ENCODE assay signal across 11 cellular contexts in the genomic region with DNA sequence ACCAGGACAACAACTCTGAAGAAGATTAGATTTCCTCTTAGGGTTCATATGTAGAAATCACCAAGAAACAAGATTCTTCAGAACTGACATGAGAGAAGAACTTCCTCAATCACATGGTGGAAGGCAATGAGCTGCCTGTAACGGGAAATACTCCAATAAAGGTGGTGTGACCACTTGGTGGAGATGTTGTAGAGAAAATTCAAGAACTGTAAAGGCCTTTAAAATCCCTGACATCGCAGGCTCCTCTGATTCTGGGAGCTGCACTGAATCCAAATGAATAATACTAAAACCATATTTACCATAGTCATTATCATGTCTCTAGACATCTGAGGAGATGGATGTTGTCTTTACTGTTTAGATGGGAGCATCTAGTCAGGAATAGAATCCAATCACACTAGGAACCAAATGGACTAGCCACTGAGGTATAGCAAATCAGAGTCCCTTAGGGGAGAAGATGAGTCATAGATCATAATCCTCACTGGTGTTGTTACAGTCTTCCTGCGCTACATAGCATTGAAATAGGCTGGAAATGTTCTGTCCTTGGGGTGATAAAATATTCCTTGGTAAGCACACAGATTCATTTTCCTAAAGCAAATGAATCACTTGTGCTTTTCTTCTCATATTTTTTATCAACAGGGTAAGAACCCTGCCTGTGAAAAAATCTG.
A peak's percentile ranks its signal among the peaks of the same experiment; 100 is the strongest.
DNase-seq lines count a peak whose midpoint lies in the region; ATAC-seq and TF ChIP-seq lines count a peak whose summit lies in the region.
"Had no signal": no experiment of that assay in that cellular context is flagged by ENCODE, and none has a peak within 500 bp of the region (broad histone marks: within the 10 kb centered on the region; RNA-seq: fewer than 3 reads in every experiment).

No MANE protein-coding gene starts in this region.

- H3K9ac ChIP-seq in H9 (ENCODE audit: extremely low read depth, insufficient read length, low read length) (no peak overlapping the region), mesenchymal stem cell (ENCODE audit: low read length) (no peak overlapping the region)

- no peak overlapping the region for H2BK20ac ChIP-seq in H9 (ENCODE audit: low read depth, low read length, poor library complexity, severe bottlenecking)

- no peak overlapping the region for H3K23ac ChIP-seq in H9 (ENCODE audit: insufficient read length, low read depth, low read length)
- no peak overlapping the region for H3K23ac ChIP-seq in mesenchymal stem cell (ENCODE audit: low read length in 2 of 2)

- H2BK12ac ChIP-seq in H9 (ENCODE audit: insufficient read length, low read depth, low read length) (no peak overlapping the region), mesenchymal stem cell (ENCODE audit: low read length in 2 of 2) (no peak overlapping the region)

- H4K20me1 ChIP-seq in H9 (ENCODE audit: control insufficient read depth, insufficient read depth, insufficient read length), result no peaks in the 10 kb centered on the region

- H3K27me3 ChIP-seq in H9 (ENCODE audit: insufficient read depth, low read length) (no peaks in the 10 kb centered on the region), Peyer's patch (no peaks in the 10 kb centered on the region), mesenchymal stem cell (ENCODE audit: control insufficient read depth in 1 of 2, insufficient read depth in 1 of 2, low read length in 2 of 2) (no peaks in the 10 kb centered on the region)
- H3K27me3 ChIP-seq: esophagus muscularis mucosa had no signal

- no peak overlapping the region for H3T11ph ChIP-seq in H9 (ENCODE audit: low read length)

- H3K4me1 Mint-ChIP-seq in H9, result no peaks in the 10 kb centered on the region

- ATAC-seq in HG03439 (IDR thresholded peaks at IDR 0.05; ENCODE audit: unreplicated experiment), result no peak

- no peak overlapping the region for H3K18ac ChIP-seq in H9 (ENCODE audit: insufficient read length, low read depth, low read length)
- no peak overlapping the region for H3K18ac ChIP-seq in mesenchymal stem cell (ENCODE audit: low read depth in 1 of 2, low read length in 2 of 2)

- no peaks in the 10 kb centered on the region for H3K9me3 Mint-ChIP-seq in H9

- peak; percentile 50; the same call in 2 of the 3 replicates for TF ChIP-seq CTCF in H9 (conservative IDR thresholded peaks at IDR 0.05)
- no peak for TF ChIP-seq CTCF in choroid plexus epithelial cell (conservative IDR thresholded peaks at IDR 0.05; ENCODE audit: low read depth, low read length)
- TF ChIP-seq CTCF in Peyer's patch (IDR thresholded peaks at IDR 0.05), result peak in 3 of 6 experiments; percentile 20 to 29 (median 28)
- no peak for TF ChIP-seq CTCF in foreskin fibroblast (IDR thresholded peaks at IDR 0.05; ENCODE audit: low read depth, low read length)

- no peaks in the 10 kb centered on the region for H3K23me2 ChIP-seq in H9 (ENCODE audit: insufficient read length, low read depth, low read length, poor library complexity, severe bottlenecking)

- H3K36me3 Mint-ChIP-seq in H9 (ENCODE audit: insufficient read depth in 1 of 3, low read depth in 3 of 3), result no peaks in the 10 kb centered on the region

- DNase-seq in H9 (no peak), NCI-H226 (peak; percentile 6), choroid plexus epithelial cell (ENCODE audit: low read depth) (peak; percentile 10), midbrain (lab: John Stamatoyannopoulos, UW) (peak; percentile 9), Peyer's patch (no peak), foreskin fibroblast (no peak), mesenchymal stem cell (no peak)
- DNase-seq: NCI-H2227 treated with DMSO at 0.1 percent for 48 hours, posterior cingulate gyrus had no signal

- H4K8ac ChIP-seq in H9 (replicated peaks; ENCODE audit: insufficient read length, low read depth, low read length), result no peak overlapping the region
- H4K8ac ChIP-seq in mesenchymal stem cell (ENCODE audit: low read length), result no peak overlapping the region

- no peak overlapping the region for H3K4me3 ChIP-seq in choroid plexus epithelial cell (ENCODE audit: low read depth, low read length)
- H3K4me3 ChIP-seq in Peyer's patch, result no peak overlapping the region
- H3K4me3 ChIP-seq in foreskin fibroblast (ENCODE audit: low read depth in 1 of 2, low read length in 2 of 2), result no peak overlapping the region
- no peak overlapping the region for H3K4me3 ChIP-seq in mesenchymal stem cell (ENCODE audit: insufficient read depth in 1 of 2, low read depth in 1 of 2, low read length in 2 of 2)
- H3K4me3 ChIP-seq: esophagus muscularis mucosa had no signal

- H3K27ac ChIP-seq in H9 (ENCODE audit: insufficient read length, low read depth, low read length), result no peak overlapping the region
- no peak overlapping the region for H3K27ac ChIP-seq in Peyer's patch
- H3K27ac ChIP-seq in mesenchymal stem cell (ENCODE audit: low read length, poor library complexity, severe bottlenecking), result no peak overlapping the region
- H3K27ac ChIP-seq: esophagus muscularis mucosa had no signal

- H4K5ac ChIP-seq in H9 (ENCODE audit: insufficient read length, low read depth, low read length), result no peak overlapping the region

- no peak overlapping the region for H3K4me3 Mint-ChIP-seq in H9

- no peak overlapping the region for H3K4me2 ChIP-seq in H9 (ENCODE audit: insufficient read depth, insufficient read length, low read length)
- H3K4me2 ChIP-seq in mesenchymal stem cell (ENCODE audit: low read length, poor library complexity, severe bottlenecking), result no peak overlapping the region

- no peak overlapping the region for H3K4ac ChIP-seq in H9 (ENCODE audit: low read depth, low read length)
- no peak overlapping the region for H3K4ac ChIP-seq in mesenchymal stem cell (ENCODE audit: low read depth in 1 of 2, low read length in 2 of 2)

- H2AK5ac ChIP-seq in H9 (ENCODE audit: insufficient read length, low read length) (no peak overlapping the region), mesenchymal stem cell (ENCODE audit: low read length, severe bottlenecking) (no peak overlapping the region)

- H2BK120ac ChIP-seq in H9 (ENCODE audit: low read depth, low read length, poor library complexity, severe bottlenecking), result no peak overlapping the region
- H2BK120ac ChIP-seq in mesenchymal stem cell (ENCODE audit: low read depth, low read length), result no peak overlapping the region

- H3K56ac ChIP-seq in H9 (ENCODE audit: insufficient read length, low read depth, low read length), result no peak overlapping the region

- H3K14ac ChIP-seq in H9 (ENCODE audit: insufficient read depth, low read length) (no peak overlapping the region), mesenchymal stem cell (ENCODE audit: low read length in 2 of 2) (no peak overlapping the region)

- no peaks in the 10 kb centered on the region for H3K79me2 ChIP-seq in H9 (ENCODE audit: insufficient read depth, low read length)

- H3K36me3 ChIP-seq in Peyer's patch, result no peaks in the 10 kb centered on the region
- no peaks in the 10 kb centered on the region for H3K36me3 ChIP-seq in mesenchymal stem cell (ENCODE audit: control insufficient read depth in 1 of 2, insufficient read depth in 2 of 2, low read depth in 1 of 2, low read length in 2 of 2)
- H3K36me3 ChIP-seq: esophagus muscularis mucosa had no signal

- H3K27me3 Mint-ChIP-seq in H9 (ENCODE audit: low read depth), result no peaks in the 10 kb centered on the region

- no peak for TF ChIP-seq POLR2A in Peyer's patch (IDR thresholded peaks at IDR 0.05)

- no peak overlapping the region for H2BK5ac ChIP-seq in H9 (ENCODE audit: insufficient read length, low read length)
- H2BK5ac ChIP-seq in mesenchymal stem cell (ENCODE audit: low read depth, low read length, poor library complexity, severe bottlenecking), result no peak overlapping the region

- H3K9me3 ChIP-seq in H9 (ENCODE audit: control insufficient read depth, low read depth, low read length) (no peaks in the 10 kb centered on the region), Peyer's patch (no peaks in the 10 kb centered on the region), mesenchymal stem cell (ENCODE audit: control insufficient read depth, low read length) (no peaks in the 10 kb centered on the region)
- H3K9me3 ChIP-seq: esophagus muscularis mucosa had no signal

- WGBS in H9 (ENCODE audit: extremely low coverage, insufficient read length, low lambda C conversion rate), result no CpG with 5 or more reads among the region's 3 CpGs
- 52% methylated on average over 2 of the region's 3 CpGs for WGBS in mesenchymal stem cell

- H3K4me1 ChIP-seq in H9 (ENCODE audit: insufficient read depth, low read length), result no peaks in the 10 kb centered on the region
- no peaks in the 10 kb centered on the region for H3K4me1 ChIP-seq in Peyer's patch
- no peaks in the 10 kb centered on the region for H3K4me1 ChIP-seq in mesenchymal stem cell (ENCODE audit: control insufficient read depth, insufficient read depth, low read depth, low read length)
- H3K4me1 ChIP-seq: esophagus muscularis mucosa had no signal

- H2AFZ ChIP-seq in H9 (ENCODE audit: low read length) (no peak overlapping the region), mesenchymal stem cell (ENCODE audit: low read depth, low read length) (no peak overlapping the region)

- H4K91ac ChIP-seq in H9 (ENCODE audit: insufficient read length, low read depth, low read length) (no peak overlapping the region), mesenchymal stem cell (ENCODE audit: low read length) (no peak overlapping the region)

- no peak overlapping the region for H2BK15ac ChIP-seq in H9 (ENCODE audit: low read depth, low read length)
- no peak overlapping the region for H2BK15ac ChIP-seq in mesenchymal stem cell (ENCODE audit: low read depth, poor library complexity, severe bottlenecking)

- H3K79me1 ChIP-seq in H9 (ENCODE audit: insufficient read depth, low read depth, low read length, poor library complexity, severe bottlenecking) (no peaks in the 10 kb centered on the region), mesenchymal stem cell (replicated peaks; ENCODE audit: low read length, poor library complexity, severe bottlenecking) (no peaks in the 10 kb centered on the region)

- H3K27ac Mint-ChIP-seq in H9, result no peak overlapping the region

Comparison
In these comparisons a context has a peak if more than half of its experiments do, and no peak if none do; other contexts are left out.
1. DNase-seq: peak in NCI-H226 (single experiment), choroid plexus epithelial cell (single experiment) and midbrain (single experiment); none in H9 (single experiment), Peyer's patch (0 of 3), foreskin fibroblast (0 of 2) and mesenchymal stem cell (single experiment).